Comparison of ENCODE assay signal across 17 cellular contexts in genomic region chr13:74158028-74158427, GRCh38. TPM values are rescaled to one million over a fixed set of nuclear protein-coding genes. Genes with fewer than 3 reads are reported as not detected.
DNase-seq lines count a peak whose midpoint lies in the region; ATAC-seq and TF ChIP-seq lines count a peak whose summit lies in the region.
"Had no signal": no experiment of that assay in that cellular context is flagged by ENCODE, and none has a peak within 500 bp of the region (broad histone marks: within the 10 kb centered on the region; RNA-seq: fewer than 3 reads in every experiment).

No MANE protein-coding gene starts in this region.

- 64 to 70% methylated on average over 2 to 7 of the region's 8 CpGs for WGBS in gastroesophageal sphincter (ENCODE audit: low coverage in 1 of 2), 2 donors

- no peak for TF ChIP-seq CTCF in gastroesophageal sphincter (IDR thresholded peaks at IDR 0.05)

- no peak overlapping the region for H3K27ac ChIP-seq in gastroesophageal sphincter
- H3K27ac ChIP-seq: brain microvascular endothelial cell, heart right ventricle had no signal

- TF ChIP-seq EP300 in Ishikawa (IDR thresholded peaks at IDR 0.05; ENCODE audit: borderline replicate concordance) = no peak
- no peak for TF ChIP-seq EP300 in gastroesophageal sphincter (IDR thresholded peaks at IDR 0.05)

- TF ChIP-seq POLR2A in gastroesophageal sphincter (IDR thresholded peaks at IDR 0.05) = no peak

- no peaks in the 10 kb centered on the region for H3K36me3 ChIP-seq in gastroesophageal sphincter
- H3K36me3 ChIP-seq: brain microvascular endothelial cell, heart right ventricle had no signal

- no peak for DNase-seq in left ventricle myocardium superior
- peak; percentile 36 for DNase-seq in renal cortical epithelial cell (ENCODE audit: low read depth)
- no peak for DNase-seq in DMS 273 (lab: John Stamatoyannopoulos, UW; ENCODE audit: unreplicated experiment)
- DNase-seq: activated B cell treated with CpG ODN at 0.5 μM for 24 hours; activated CD8-positive, alpha-beta T cell treated with anti-CD3 and anti-CD28 coated beads, Interleukin-2, amount 10 ng/mL, durations not matched to agents 7 days and 5 days; activated T-cell treated with anti-CD3 and anti-CD28 coated beads, Interleukin-2, amount 50 U/mL, for 72 hours; brain microvascular endothelial cell; dermis blood vessel endothelial cell; NCI-H1417 treated with DMSO at 0.1 percent for 48 hours; NCI-H82; stimulated activated naive CD4-positive, alpha-beta T cell treated with Interleukin-2 at 50 U/mL for 16 hours had no signal

- H3K4me1 ChIP-seq in gastroesophageal sphincter = no peaks in the 10 kb centered on the region

- intact Hi-C loops in left ventricle myocardium superior (cut with micrococcal nuclease) = no loop called here

- TF ChIP-seq RAD21 in Ishikawa (IDR thresholded peaks at IDR 0.05; ENCODE audit: low read depth) = no peak

- no peak overlapping the region for H3K4me3 ChIP-seq in gastroesophageal sphincter
- H3K4me3 ChIP-seq: heart right ventricle had no signal

- H3K9me3 ChIP-seq in gastroesophageal sphincter = no peaks in the 10 kb centered on the region
- H3K9me3 ChIP-seq: heart right ventricle had no signal

- H3K27me3 ChIP-seq in gastroesophageal sphincter = no peaks in the 10 kb centered on the region
- H3K27me3 ChIP-seq: brain microvascular endothelial cell, heart right ventricle had no signal

- peak; percentile 57 for ATAC-seq in GM18867 (IDR thresholded peaks at IDR 0.05; ENCODE audit: unreplicated experiment)
- ATAC-seq in left ventricle myocardium superior = peak; percentile 18
- ATAC-seq in GM18873 (IDR thresholded peaks at IDR 0.05; ENCODE audit: low FRiP score, unreplicated experiment) = no peak
- no peak for ATAC-seq in gastroesophageal sphincter
- ATAC-seq: activated CD8-positive, alpha-beta T cell treated with anti-CD3 and anti-CD28 coated beads, Interleukin-2, amount 10 ng/mL, durations not matched to agents 7 days and 5 days had no signal

TF ChIP-seq in Ishikawa, 13 proteins besides CTCF, POLR2A, EP300 and RAD21:
- 0 out of 2 replicates have a peak, but pooled peaks have one; percentile 26 for TF ChIP-seq EGR1 (IDR thresholded peaks at IDR 0.05)
- TF ChIP-seq USF1 (IDR thresholded peaks at IDR 0.05) = no peak

RNA-seq across cellular contexts. Expression of gene KLF12, which starts 23.8 kb away (rescaled TPM):
- 17.4 TPM for total RNA-seq in left ventricle myocardium superior
- total RNA-seq in renal cortical epithelial cell = 8.2 and 14.0 TPM in 2 replicates
- 10 to 100 TPM; 12.3 to 21.9 (median 17.0) TPM for total RNA-seq in gastroesophageal sphincter
- total RNA-seq: G401 had no signal

Comparison
In these comparisons a context has a peak if more than half of its experiments do, and no peak if none do; other contexts are left out.
1. ATAC-seq: peak in GM18867 (single experiment) and left ventricle myocardium superior (single experiment); none in GM18873 (single experiment) and gastroesophageal sphincter (single experiment).